Comparison of ENCODE assay signal across 27 cellular contexts in the genomic region with DNA sequence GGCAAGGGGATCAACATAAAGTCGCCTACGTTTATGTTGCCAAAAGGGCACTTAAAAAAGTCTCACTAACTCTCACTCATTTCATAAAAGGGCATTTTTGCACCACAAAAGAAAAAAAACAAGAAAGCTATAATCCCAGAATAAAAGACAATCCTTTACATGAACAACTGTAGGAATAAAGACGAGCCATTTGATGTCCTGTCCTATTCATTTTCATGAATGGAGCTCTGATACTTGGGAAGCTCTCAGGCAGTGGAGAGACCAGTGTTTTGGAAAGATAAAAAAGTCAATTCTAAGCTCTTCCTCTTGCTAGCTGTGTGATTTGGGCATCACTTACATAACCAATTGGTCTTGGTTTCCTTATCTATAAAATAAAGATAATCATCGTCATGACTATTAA.
"Had no signal": no experiment of that assay in that cellular context is flagged by ENCODE, and none has a peak within 500 bp of the region (broad histone marks: within the 10 kb centered on the region; RNA-seq: fewer than 3 reads in every experiment).

No MANE protein-coding gene starts in this region.

- H3K9ac ChIP-seq: SK-N-SH had no signal

- H3K27ac ChIP-seq: breast epithelium, RWPE1, SJCRH30 had no signal

- H3K27me3 Mint-ChIP-seq: activated CD4-positive, alpha-beta T cell treated with anti-CD3 and anti-CD28 coated beads for 36 hours; activated naive CD8-positive, alpha-beta T cell; activated T-helper 17 cell treated with anti-CD3 and anti-CD28 coated beads, Interleukin-2, amount 50 U/mL, for 72 hours; central memory CD8-positive, alpha-beta T cell had no signal

- DNase-seq: activated CD4-positive, alpha-beta memory T cell treated with anti-CD3 and anti-CD28 coated beads, Interleukin-2, amount 10 ng/mL, durations not matched to agents 7 days and 5 days; activated CD4-positive, alpha-beta T cell treated with anti-CD3 and anti-CD28 coated beads for 36 hours; activated CD4-positive, alpha-beta T cell treated with anti-CD3 and anti-CD28 coated beads, Interleukin-2, amount 50 U/mL, for 1 hour; activated gamma-delta T cell; activated naive CD4-positive, alpha-beta T cell treated with anti-CD3 and anti-CD28 coated beads for 36 hours; activated T-cell treated with anti-CD3 and anti-CD28 coated beads for 4 hours; activated T-cell treated with anti-CD3 and anti-CD28 coated beads, Interleukin-2, amount 50 U/mL, for 48 hours; KG1; NCI-H1092; NCI-H1417; NCI-H1930; NCI-H2171 treated with DMSO at 0.1 percent for 48 hours; NCI-H345; NCI-H510A; NCI-H526 treated with DMSO at 0.1 percent for 48 hours; NK-92 treated with Interleukin-12 subunit alpha and Interleukin-12 subunit beta, amount 100 ng/mL, for 24 hours; OCI-M1; Right ventricle myocardium superior; SJCRH30; SK-N-SH; T-helper 1 cell had no signal

- H3K4me2 ChIP-seq: SK-N-SH had no signal

- H3K4me3 Mint-ChIP-seq: activated CD4-positive, alpha-beta memory T cell treated with anti-CD3 and anti-CD28 coated beads, Interleukin-2, amount 10 ng/mL, durations not matched to agents 7 days and 5 days; activated CD4-positive, alpha-beta T cell treated with anti-CD3 and anti-CD28 coated beads for 36 hours; activated naive CD4-positive, alpha-beta T cell treated with anti-CD3 and anti-CD28 coated beads for 36 hours; activated naive CD8-positive, alpha-beta T cell; activated T-helper 17 cell treated with anti-CD3 and anti-CD28 coated beads, Interleukin-2, amount 50 U/mL, for 72 hours; central memory CD8-positive, alpha-beta T cell had no signal

- H3K27ac Mint-ChIP-seq: activated CD4-positive, alpha-beta memory T cell treated with anti-CD3 and anti-CD28 coated beads, Interleukin-2, amount 10 ng/mL, durations not matched to agents 7 days and 5 days; activated CD4-positive, alpha-beta T cell treated with anti-CD3 and anti-CD28 coated beads for 36 hours; activated naive CD4-positive, alpha-beta T cell treated with anti-CD3 and anti-CD28 coated beads for 36 hours; activated naive CD8-positive, alpha-beta T cell; activated T-helper 17 cell treated with anti-CD3 and anti-CD28 coated beads, Interleukin-2, amount 50 U/mL, for 72 hours had no signal

- ATAC-seq: activated CD4-positive, alpha-beta T cell treated with anti-CD3 and anti-CD28 coated beads for 36 hours; activated T-helper 17 cell treated with anti-CD3 and anti-CD28 coated beads, Interleukin-2, amount 50 U/mL, for 72 hours; Panc1 had no signal

- H3K4me1 Mint-ChIP-seq: activated CD4-positive, alpha-beta memory T cell treated with anti-CD3 and anti-CD28 coated beads, Interleukin-2, amount 10 ng/mL, durations not matched to agents 7 days and 5 days; activated CD4-positive, alpha-beta T cell treated with anti-CD3 and anti-CD28 coated beads for 36 hours; activated T-helper 17 cell treated with anti-CD3 and anti-CD28 coated beads, Interleukin-2, amount 50 U/mL, for 72 hours; central memory CD8-positive, alpha-beta T cell had no signal

- H3K27me3 ChIP-seq: breast epithelium, SJCRH30 had no signal

- H3K36me3 Mint-ChIP-seq: activated naive CD8-positive, alpha-beta T cell had no signal

- H3K4me1 ChIP-seq: SJCRH30 had no signal

- H3K36me3 ChIP-seq: breast epithelium, SJCRH30 had no signal

- H3K4me3 ChIP-seq: breast epithelium, SJCRH30 had no signal

- H3K9me3 ChIP-seq: breast epithelium, SJCRH30, SK-N-SH had no signal

- H3K9me3 Mint-ChIP-seq: activated CD4-positive, alpha-beta memory T cell treated with anti-CD3 and anti-CD28 coated beads, Interleukin-2, amount 10 ng/mL, durations not matched to agents 7 days and 5 days; activated naive CD4-positive, alpha-beta T cell treated with anti-CD3 and anti-CD28 coated beads for 36 hours; activated T-helper 17 cell treated with anti-CD3 and anti-CD28 coated beads, Interleukin-2, amount 50 U/mL, for 72 hours; central memory CD8-positive, alpha-beta T cell had no signal
